6 cellular contexts compared by ENCODE assay signal in the genomic region with DNA sequence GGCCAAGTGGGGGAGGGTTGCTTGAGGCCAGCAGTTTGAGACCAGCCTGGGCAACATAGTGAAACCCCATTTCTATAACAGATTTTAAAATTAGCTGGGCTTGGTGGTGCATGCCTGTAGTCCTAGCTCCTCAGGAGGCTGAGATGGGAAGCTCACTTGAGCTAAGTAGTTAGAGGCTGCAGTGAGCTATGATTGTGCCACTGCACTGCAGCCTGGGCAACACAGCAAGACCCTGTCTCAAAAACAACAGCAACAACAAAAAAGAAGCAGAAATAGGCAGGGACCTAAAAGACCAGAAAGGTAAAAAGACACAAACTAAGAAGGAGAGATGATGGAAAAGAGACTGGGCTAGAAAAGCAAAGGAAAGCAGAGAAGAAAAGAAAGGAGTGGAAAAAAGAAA. TPM values are rescaled to one million over a fixed set of nuclear protein-coding genes. Genes with fewer than 3 reads are reported as not detected.
"Had no signal": no experiment of that assay in that cellular context is flagged by ENCODE, and none has a peak within 500 bp of the region (broad histone marks: within the 10 kb centered on the region; RNA-seq: fewer than 3 reads in every experiment).

No MANE protein-coding gene starts in this region.

RNA-seq across cellular contexts. Expression of gene SP7, which starts 3.8 kb away (rescaled TPM):
- total RNA-seq: H9, HepG2, HFFc6, HT1080 had no signal
- polyA plus RNA-seq: GM23338, HepG2, IgD-negative memory B cell had no signal
